12 cellular contexts compared by ENCODE assay signal in genomic region chr17:1294157-1294717, GRCh38. TPM values are rescaled to one million over a fixed set of nuclear protein-coding genes. Genes with fewer than 3 reads are reported as not detected.
DNase-seq lines count a peak whose midpoint lies in the region; ATAC-seq, FAIRE-seq and TF ChIP-seq lines count a peak whose summit lies in the region.
"Had no signal": no experiment of that assay in that cellular context is flagged by ENCODE, and none has a peak within 500 bp of the region (broad histone marks: within the 10 kb centered on the region; RNA-seq: fewer than 3 reads in every experiment).

No MANE protein-coding gene starts in this region.

- H3K27ac Mint-ChIP-seq in activated CD8-positive, alpha-beta T cell treated with anti-CD3 and anti-CD28 coated beads, Interleukin-2, amount 10 ng/mL, durations not matched to agents 7 days and 5 days, result peak overlapping the region; percentile 99
- H3K27ac Mint-ChIP-seq in effector memory CD8-positive, alpha-beta T cell, result peak overlapping the region; percentile 81 to 85

- peaks cover 12% of the 10 kb centered on the region for H3K27me3 Mint-ChIP-seq in activated CD8-positive, alpha-beta T cell treated with anti-CD3 and anti-CD28 coated beads, Interleukin-2, amount 10 ng/mL, durations not matched to agents 7 days and 5 days (ENCODE audit: low read depth)
- H3K27me3 Mint-ChIP-seq in effector memory CD8-positive, alpha-beta T cell, result peaks cover 0 to 14% of the 10 kb centered on the region in 2 donors

- CTCF ChIA-PET in activated CD8-positive, alpha-beta T cell treated with anti-CD3 and anti-CD28 coated beads, Interleukin-2, amount 10 ng/mL, durations not matched to agents 7 days and 5 days (lab: Charles Lee), result interaction anchor here (0.7 to 1.6 kb wide), 4 partner anchors 38 to 172 kb away, joined by 3 to 13 read pairs (median 3); no protein-coding TSS in a partner anchor

- no peak overlapping the region for H3K27ac ChIP-seq in suprapubic skin
- H3K27ac ChIP-seq: adrenal gland, tibial artery had no signal

- no peaks in the 10 kb centered on the region for H3K36me3 ChIP-seq in suprapubic skin
- H3K36me3 ChIP-seq: adrenal gland had no signal

- FAIRE-seq in urothelium cell line (lab: Jason Lieb, UNC), result no peak

- peak; percentile 89 for ATAC-seq in activated CD8-positive, alpha-beta T cell treated with anti-CD3 and anti-CD28 coated beads, Interleukin-2, amount 10 ng/mL, durations not matched to agents 7 days and 5 days
- ATAC-seq in effector memory CD8-positive, alpha-beta T cell (replicated peaks), result peak; percentile 99
- ATAC-seq in HG03139 (IDR thresholded peaks at IDR 0.05; ENCODE audit: unreplicated experiment), result no peak

- H3K27me3 ChIP-seq in suprapubic skin, result peaks cover 29% of the 10 kb centered on the region
- H3K27me3 ChIP-seq: adrenal gland had no signal

- H3K4me1 Mint-ChIP-seq in activated CD8-positive, alpha-beta T cell treated with anti-CD3 and anti-CD28 coated beads, Interleukin-2, amount 10 ng/mL, durations not matched to agents 7 days and 5 days (ENCODE audit: low read depth), result peaks cover 72% of the 10 kb centered on the region
- H3K4me1 Mint-ChIP-seq in effector memory CD8-positive, alpha-beta T cell (ENCODE audit: low read depth in 2 of 2), result peaks cover 44 to 52% of the 10 kb centered on the region in 2 donors

- WGBS in suprapubic skin, result 72% methylated on average over 12 of the region's 12 CpGs

- peaks cover 6% of the 10 kb centered on the region for H3K9me3 Mint-ChIP-seq in activated CD8-positive, alpha-beta T cell treated with anti-CD3 and anti-CD28 coated beads, Interleukin-2, amount 10 ng/mL, durations not matched to agents 7 days and 5 days (ENCODE audit: insufficient read depth)
- no peaks in the 10 kb centered on the region for H3K9me3 Mint-ChIP-seq in effector memory CD8-positive, alpha-beta T cell

- no peak overlapping the region for H3K4me3 ChIP-seq in suprapubic skin
- H3K4me3 ChIP-seq: adrenal gland, tibial artery had no signal

- DNase-seq in MV-4-11 (lab: John Stamatoyannopoulos, UW) (peak; percentile 87), NCI-H2196 (lab: John Stamatoyannopoulos, UW; ENCODE audit: unreplicated experiment) (no peak), urothelium cell line (ENCODE audit: low spot score) (no peak), suprapubic skin (ENCODE audit: low spot score in 2 of 2) (no peak)
- peak; percentile 96 for DNase-seq in activated CD8-positive, alpha-beta T cell treated with anti-CD3 and anti-CD28 coated beads, Interleukin-2, amount 10 ng/mL, durations not matched to agents 7 days and 5 days
- peak; percentile 84 to 89 (median 87) for DNase-seq in effector memory CD8-positive, alpha-beta T cell
- peak; percentile 27 to 51 for DNase-seq in stimulated activated CD8-positive, alpha-beta memory T cell treated with anti-CD3 and anti-CD28 coated beads, Interleukin-2, amount 100 ng/mL, for 48 hours (ENCODE audit: low read depth in 2 of 2)
- DNase-seq: NCI-H446, tibial artery had no signal

- POLR2A ChIA-PET in activated CD8-positive, alpha-beta T cell treated with anti-CD3 and anti-CD28 coated beads, Interleukin-2, amount 10 ng/mL, durations not matched to agents 7 days and 5 days (lab: Charles Lee), result interaction anchor here (1.0 kb wide), 1 partner anchor 93 kb away, joined by 7 read pairs; no protein-coding TSS in a partner anchor

- peak overlapping the region; percentile 60 for H3K4me3 Mint-ChIP-seq in activated CD8-positive, alpha-beta T cell treated with anti-CD3 and anti-CD28 coated beads, Interleukin-2, amount 10 ng/mL, durations not matched to agents 7 days and 5 days
- peak overlapping the region; percentile 79 for H3K4me3 Mint-ChIP-seq in effector memory CD8-positive, alpha-beta T cell

- no peaks in the 10 kb centered on the region for H3K9me3 ChIP-seq in suprapubic skin
- H3K9me3 ChIP-seq: adrenal gland, tibial artery had no signal

- TF ChIP-seq EP300 in suprapubic skin (IDR thresholded peaks at IDR 0.05), result no peak

- no peak for TF ChIP-seq POLR2A in suprapubic skin (IDR thresholded peaks at IDR 0.05)

- no peak for TF ChIP-seq CTCF in suprapubic skin (IDR thresholded peaks at IDR 0.05)

- H3K4me1 ChIP-seq in suprapubic skin, result peaks cover 4% of the 10 kb centered on the region
- H3K4me1 ChIP-seq: adrenal gland, tibial artery had no signal

- peaks cover 10% of the 10 kb centered on the region for H3K36me3 Mint-ChIP-seq in activated CD8-positive, alpha-beta T cell treated with anti-CD3 and anti-CD28 coated beads, Interleukin-2, amount 10 ng/mL, durations not matched to agents 7 days and 5 days (ENCODE audit: low read depth)
- peaks cover 24% of the 10 kb centered on the region for H3K36me3 Mint-ChIP-seq in effector memory CD8-positive, alpha-beta T cell (ENCODE audit: insufficient read depth)

RNA-seq across cellular contexts. Expression of gene TRARG1, which starts 14.8 kb away (rescaled TPM):
- total RNA-seq in activated CD8-positive, alpha-beta T cell treated with anti-CD3 and anti-CD28 coated beads, Interleukin-2, amount 10 ng/mL, durations not matched to agents 7 days and 5 days, result 1 to 10 TPM in 1 of 2 experiments, under 1 TPM in 1; 0.78 to 1.3 TPM
- 1 to 10 TPM; 1.2 to 7.2 (median 2.9) TPM for total RNA-seq in suprapubic skin
- total RNA-seq: fibroblast of lung had no signal

RNA-seq across cellular contexts. Expression of gene BHLHA9, which starts 24.0 kb away (rescaled TPM):
- total RNA-seq in activated CD8-positive, alpha-beta T cell treated with anti-CD3 and anti-CD28 coated beads, Interleukin-2, amount 10 ng/mL, durations not matched to agents 7 days and 5 days, result not detected
- not detected for total RNA-seq in suprapubic skin
- total RNA-seq: adrenal gland, fibroblast of lung had no signal

Comparison
In these comparisons a context has a peak if more than half of its experiments do, and no peak if none do; other contexts are left out.
1. DNase-seq: peak in MV-4-11 (single experiment), activated CD8-positive, alpha-beta T cell treated with anti-CD3 and anti-CD28 coated beads, Interleukin-2, amount 10 ng/mL, durations not matched to agents 7 days and 5 days (single experiment), effector memory CD8-positive, alpha-beta T cell (3 of 3) and stimulated activated CD8-positive, alpha-beta memory T cell treated with anti-CD3 and anti-CD28 coated beads, Interleukin-2, amount 100 ng/mL, for 48 hours (2 of 2); none in NCI-H2196 (single experiment), urothelium cell line (single experiment) and suprapubic skin (0 of 2).